ENCODE assay signal across 24 cellular contexts in genomic region chr5:83400712-83401111, GRCh38.
DNase-seq lines count a peak whose midpoint lies in the region; ATAC-seq, FAIRE-seq and TF ChIP-seq lines count a peak whose summit lies in the region.
"Had no signal": no experiment of that assay in that cellular context is flagged by ENCODE, and none has a peak within 500 bp of the region (broad histone marks: within the 10 kb centered on the region; RNA-seq: fewer than 3 reads in every experiment).

No MANE protein-coding gene starts in this region.

- H2AFZ ChIP-seq in GM12878 (ENCODE audit: control insufficient read depth, low read depth, low read length) = peak overlapping the region; percentile 76
- H2AFZ ChIP-seq in hepatocyte = peak overlapping the region; percentile 18

- FAIRE-seq in GM12878 (lab: Jason Lieb, UNC) (no peak), GM12891 (lab: Jason Lieb, UNC) (no peak)

- CTCF ChIA-PET in GM12878 (lab: Yijun Ruan, JAX) = no interaction called here
- CTCF ChIA-PET in activated CD8-positive, alpha-beta T cell treated with anti-CD3 and anti-CD28 coated beads, Interleukin-2, amount 10 ng/mL, durations not matched to agents 7 days and 5 days (lab: Charles Lee) = no interaction called here

- no peak for TF ChIP-seq RAD21 in GM12878 (IDR thresholded peaks at IDR 0.05; ENCODE audit: insufficient read depth, low read depth, low read length)

- no peak overlapping the region for H3K9ac ChIP-seq in GM12878 (ENCODE audit: control insufficient read depth, insufficient read depth, low read length)
- H3K9ac ChIP-seq: BLaER1 had no signal

- H3K4me1 ChIP-seq in GM12878 (ENCODE audit: control insufficient read depth, insufficient read depth, low read length) (peaks cover 11% of the 10 kb centered on the region), hepatocyte (ENCODE audit: insufficient read depth) (no peaks in the 10 kb centered on the region)
- H3K4me1 ChIP-seq: BLaER1, Caco-2 had no signal

- no peak for TF ChIP-seq POLR2A in GM12878 (IDR thresholded peaks at IDR 0.05; ENCODE audit: low read depth, low read length)
- no peak for TF ChIP-seq POLR2A in GM12891 (IDR thresholded peaks at IDR 0.05; ENCODE audit: low read depth, low read length)

- DNase-seq in CD14-positive monocyte (ENCODE audit: low spot score) (no peak), GM12878 (ENCODE audit: low read depth, low spot score) (no peak), hepatocyte (ENCODE audit: low spot score) (no peak), epidermal melanocyte (ENCODE audit: insufficient read length, low spot score) (no peak), GM12891 (ENCODE audit: insufficient read length, low spot score) (no peak)
- DNase-seq in activated CD4-positive, CD25-positive, alpha-beta regulatory T cell (lab: John Stamatoyannopoulos, UW) = no peak
- DNase-seq in activated CD8-positive, alpha-beta T cell treated with anti-CD3 and anti-CD28 coated beads, Interleukin-2, amount 10 ng/mL, durations not matched to agents 7 days and 5 days = no peak
- DNase-seq: ACHN; Caco-2; CD4-positive, alpha-beta memory T cell; DMS 273 treated with DMSO at 0.1 percent for 48 hours; DMS79 treated with DMSO at 0.1 percent for 48 hours; MM.1S; NCI-H1092; NCI-H1436; NCI-H187 treated with DMSO at 0.1 percent for 48 hours; NCI-H2227 treated with DMSO at 0.1 percent for 48 hours; NCI-H510A had no signal

- H3K27ac ChIP-seq in GM12878 (ENCODE audit: control insufficient read depth, insufficient read depth) (no peak overlapping the region), hepatocyte (no peak overlapping the region)
- H3K27ac ChIP-seq: 22Rv1, BLaER1, RWPE1 had no signal

- H3K4me3 Mint-ChIP-seq in CD14-positive monocyte = peak overlapping the region in 1 of 2 donors; percentile 67
- no peak overlapping the region for H3K4me3 Mint-ChIP-seq in activated CD8-positive, alpha-beta T cell treated with anti-CD3 and anti-CD28 coated beads, Interleukin-2, amount 10 ng/mL, durations not matched to agents 7 days and 5 days
- H3K4me3 Mint-ChIP-seq: CD4-positive, alpha-beta memory T cell had no signal

- H3K36me3 Mint-ChIP-seq in CD14-positive monocyte = peaks cover 0 to 5% of the 10 kb centered on the region in 2 donors
- no peaks in the 10 kb centered on the region for H3K36me3 Mint-ChIP-seq in activated CD8-positive, alpha-beta T cell treated with anti-CD3 and anti-CD28 coated beads, Interleukin-2, amount 10 ng/mL, durations not matched to agents 7 days and 5 days (ENCODE audit: low read depth)
- H3K36me3 Mint-ChIP-seq: CD4-positive, alpha-beta memory T cell had no signal

- no peaks in the 10 kb centered on the region for H3K79me2 ChIP-seq in GM12878 (ENCODE audit: control insufficient read depth, insufficient read depth, low read length)
- H3K79me2 ChIP-seq in hepatocyte = no peaks in the 10 kb centered on the region

- H3K4me2 ChIP-seq in GM12878 (ENCODE audit: control insufficient read depth, insufficient read depth) = peak overlapping the region; percentile 9; the same call in 1 of the 2 replicates
- H3K4me2 ChIP-seq in hepatocyte = no peak overlapping the region
- H3K4me2 ChIP-seq: BLaER1 had no signal

- H3K9me3 ChIP-seq in GM12878 (replicated peaks; ENCODE audit: control insufficient read depth, insufficient read depth, low read length) (no peaks in the 10 kb centered on the region), hepatocyte (ENCODE audit: low read depth) (no peaks in the 10 kb centered on the region)
- H3K9me3 ChIP-seq: BLaER1, Caco-2 had no signal

- H3K9me3 Mint-ChIP-seq in CD14-positive monocyte = peaks cover 0 to 5% (median 2%) of the 10 kb centered on the region in 7 donors
- no peaks in the 10 kb centered on the region for H3K9me3 Mint-ChIP-seq in activated CD8-positive, alpha-beta T cell treated with anti-CD3 and anti-CD28 coated beads, Interleukin-2, amount 10 ng/mL, durations not matched to agents 7 days and 5 days (ENCODE audit: insufficient read depth)

- H3K4me1 Mint-ChIP-seq in CD14-positive monocyte = peaks cover 42% of the 10 kb centered on the region
- H3K4me1 Mint-ChIP-seq in activated CD8-positive, alpha-beta T cell treated with anti-CD3 and anti-CD28 coated beads, Interleukin-2, amount 10 ng/mL, durations not matched to agents 7 days and 5 days (ENCODE audit: low read depth) = no peaks in the 10 kb centered on the region

- intact Hi-C loops in CD14-positive monocyte (cut with micrococcal nuclease) = no loop called here
- intact Hi-C loops in GM12878 (cut with micrococcal nuclease; ENCODE audit: unreplicated experiment) = no loop called here

- no peaks in the 10 kb centered on the region for H3K27me3 ChIP-seq in GM12878 (replicated peaks in 1 of 2; ENCODE audit: control insufficient read depth in 2 of 2, insufficient read depth in 2 of 2, low read length in 1 of 2)
- H3K27me3 ChIP-seq in hepatocyte = no peaks in the 10 kb centered on the region
- H3K27me3 ChIP-seq: BLaER1 had no signal

- ATAC-seq in HG02973 (IDR thresholded peaks at IDR 0.05; ENCODE audit: unreplicated experiment) (peak; percentile 7), GM12878 (no peak)
- ATAC-seq in activated CD8-positive, alpha-beta T cell treated with anti-CD3 and anti-CD28 coated beads, Interleukin-2, amount 10 ng/mL, durations not matched to agents 7 days and 5 days = no peak
- ATAC-seq: HCT116, SK-N-SH treated with all-trans-retinoic acid at 6 μM for 48 hours had no signal

- RAD21 ChIA-PET in GM12878 (lab: Charles Lee; ENCODE audit: unreplicated experiment) = interaction anchor here (1.1 kb wide), 1 partner anchor 419 kb away, joined by 3 read pairs; no protein-coding TSS in a partner anchor

- in situ Hi-C loops in GM12878 (cut with MboI) = no loop called here

- POLR2A ChIA-PET in GM12878 (lab: Charles Lee) = no interaction called here
- POLR2A ChIA-PET in activated CD8-positive, alpha-beta T cell treated with anti-CD3 and anti-CD28 coated beads, Interleukin-2, amount 10 ng/mL, durations not matched to agents 7 days and 5 days (lab: Charles Lee) = interaction anchor here (0.6 kb wide), 1 partner anchor 143 kb away, joined by 3 read pairs; no protein-coding TSS in a partner anchor

- no peaks in the 10 kb centered on the region for H3K36me3 ChIP-seq in GM12878 (ENCODE audit: control insufficient read depth in 2 of 2, insufficient read depth in 2 of 2, low read length in 1 of 2)
- H3K36me3 ChIP-seq in hepatocyte (replicated peaks; ENCODE audit: insufficient read depth, low read depth) = no peaks in the 10 kb centered on the region
- H3K36me3 ChIP-seq: BLaER1 had no signal

- WGBS in GM12878 (ENCODE audit: insufficient coverage, insufficient replicate concordance, low lambda C conversion rate, missing lambda C conversion rate) = 65% methylated on average over 3 of the region's 3 CpGs
- 89% methylated on average over 3 of the region's 3 CpGs for WGBS in hepatocyte (ENCODE audit: low lambda C conversion rate, missing lambda C conversion rate)

- TF ChIP-seq EP300 in GM12878 (IDR thresholded peaks at IDR 0.05; ENCODE audit: borderline replicate concordance in 1 of 2, control insufficient read depth in 1 of 2, low read depth in 2 of 2, low read length in 2 of 2) = no peak

- no TSS peak for BruUV-seq in GM12878 (replicated peaks; lab: Mats Ljungman, UMichigan)

- peak overlapping the region; percentile 80 to 94 (median 92) for H3K27ac Mint-ChIP-seq in CD14-positive monocyte
- H3K27ac Mint-ChIP-seq in activated CD8-positive, alpha-beta T cell treated with anti-CD3 and anti-CD28 coated beads, Interleukin-2, amount 10 ng/mL, durations not matched to agents 7 days and 5 days = no peak overlapping the region

- no peaks in the 10 kb centered on the region for H4K20me1 ChIP-seq in GM12878 (ENCODE audit: control insufficient read depth, insufficient read depth)
- H4K20me1 ChIP-seq in hepatocyte (ENCODE audit: insufficient read depth, poor library complexity, severe bottlenecking) = no peaks in the 10 kb centered on the region
- H4K20me1 ChIP-seq: BLaER1 had no signal

- H3K4me3 ChIP-seq in GM12878 = no peak overlapping the region
- no peak overlapping the region for H3K4me3 ChIP-seq in hepatocyte
- H3K4me3 ChIP-seq: BLaER1 had no signal

- TF ChIP-seq CTCF in CD14-positive monocyte (IDR thresholded peaks at IDR 0.05) = no peak
- TF ChIP-seq CTCF in GM12878 (IDR thresholded peaks at IDR 0.05 in 2 of 3, conservative IDR thresholded peaks at IDR 0.05 in 1 of 3; ENCODE audit: control insufficient read depth in 2 of 3, extremely low read depth in 1 of 3, insufficient read depth in 1 of 3, low read depth in 3 of 3, low read length in 3 of 3) = no peak
- no peak for TF ChIP-seq CTCF in hepatocyte (IDR thresholded peaks at IDR 0.05; ENCODE audit: poor library complexity)

- SMC1A ChIA-PET in GM12878 (lab: Charles Lee; ENCODE audit: uncharacterized antibody, unreplicated experiment) = interaction anchor here (0.8 to 1.8 kb wide), 2 partner anchors 12 to 21 kb away, joined by 3 read pairs; no protein-coding TSS in a partner anchor

- no peaks in the 10 kb centered on the region for H3K27me3 Mint-ChIP-seq in CD14-positive monocyte (ENCODE audit: low read depth in 3 of 3)
- H3K27me3 Mint-ChIP-seq in activated CD8-positive, alpha-beta T cell treated with anti-CD3 and anti-CD28 coated beads, Interleukin-2, amount 10 ng/mL, durations not matched to agents 7 days and 5 days (ENCODE audit: low read depth) = no peaks in the 10 kb centered on the region
- H3K27me3 Mint-ChIP-seq: CD4-positive, alpha-beta memory T cell had no signal

- no peaks in the 10 kb centered on the region for H3K9me2 ChIP-seq in hepatocyte (replicated peaks; ENCODE audit: insufficient read depth)

TF ChIP-seq in GM12878, 131 proteins besides CTCF, POLR2A, EP300 and RAD21 (continues in another document):
- TF ChIP-seq MAX (IDR thresholded peaks at IDR 0.05; ENCODE audit: low read depth, low read length) = no peak

TF ChIP-seq in GM12891, 5 proteins besides CTCF, POLR2A, EP300 and RAD21:
- no peak for TF ChIP-seq TAF1 (IDR thresholded peaks at IDR 0.05; ENCODE audit: low read depth, low read length)
- no peak for TF ChIP-seq POLR2AphosphoS5 (IDR thresholded peaks at IDR 0.05; ENCODE audit: low read depth, low read length)
- TF ChIP-seq PAX5 (IDR thresholded peaks at IDR 0.05; ENCODE audit: insufficient read depth, low read length, severe bottlenecking) = no peak
- TF ChIP-seq POU2F2 (IDR thresholded peaks at IDR 0.05; ENCODE audit: low read depth, low read length) = no peak
- TF ChIP-seq SPI1 (IDR thresholded peaks at IDR 0.05; ENCODE audit: low read depth, low read length) = no peak
